Comparison of ENCODE assay signal across 8 cellular contexts in genomic region chr9:33778700-33779351, GRCh38. TPM values are rescaled to one million over a fixed set of nuclear protein-coding genes. Genes with fewer than 3 reads are reported as not detected.
A peak's percentile ranks its signal among the peaks of the same experiment; 100 is the strongest.
DNase-seq lines count a peak whose midpoint lies in the region; ATAC-seq, FAIRE-seq and TF ChIP-seq lines count a peak whose summit lies in the region.

No MANE protein-coding gene starts in this region.

- intact Hi-C loops in MCF 10A (cut with micrococcal nuclease) = loop anchor here (1.0 kb wide), 3 partner anchors 37 to 73 kb away; no protein-coding TSS in a partner anchor

- H3K9me3 Mint-ChIP-seq in MCF 10A (ENCODE audit: unreplicated experiment) = peaks cover 14% of the 10 kb centered on the region

- POLR2A ChIA-PET in MCF 10A (lab: Yijun Ruan, JAX) = interaction anchor here (0.6 to 2.4 kb wide), 10 partner anchors 11 to 304 kb away, joined by 3 to 26 read pairs (median 4); partner anchors contain the start of gene UBE2R2

- H3K9me3 ChIP-seq in HAP-1 = no peaks in the 10 kb centered on the region

- TF ChIP-seq CTCF in MCF 10A (IDR thresholded peaks at IDR 0.05; ENCODE audit: unreplicated experiment) = peak; percentile 60

- H3K27me3 ChIP-seq in HAP-1 (ENCODE audit: low read depth) = no peaks in the 10 kb centered on the region

- peak overlapping the region; percentile 62 for H3K4me3 Mint-ChIP-seq in MCF 10A (ENCODE audit: unreplicated experiment)

- peak; percentile 65 to 74 for DNase-seq in HAP-1 (ENCODE audit: low spot score in 2 of 2)
- DNase-seq in NCI-H1105 (lab: John Stamatoyannopoulos, UW) = peak; percentile 50
- peak in 3 of 5 experiments; percentile 5 to 64 (median 33) for DNase-seq in T-helper 2 cell
- DNase-seq in MCF 10A (ENCODE audit: unreplicated experiment) = peak; percentile 79
- peak; percentile 25 for DNase-seq in stimulated activated CD4-positive, alpha-beta T cell treated with anti-CD3 and anti-CD28 coated beads, Interleukin-2, amount 100 ng/mL, for 4 hours (ENCODE audit: low read depth)

- H3K4me1 ChIP-seq in HAP-1 = no peaks in the 10 kb centered on the region

- H3K27ac Mint-ChIP-seq in MCF 10A (ENCODE audit: low read depth, unreplicated experiment) = peak overlapping the region; percentile 27

- H3K4me1 Mint-ChIP-seq in MCF 10A (ENCODE audit: insufficient read depth, unreplicated experiment) = peaks cover 42% of the 10 kb centered on the region

- ATAC-seq in GM19455 (IDR thresholded peaks at IDR 0.05; ENCODE audit: unreplicated experiment) = no peak

- H3K36me3 ChIP-seq in HAP-1 (replicated peaks) = no peaks in the 10 kb centered on the region

- FAIRE-seq in G401.6 (lab: Jason Lieb, UNC) (peak; percentile 58), islet of Langerhans (lab: Jason Lieb, UNC) (peak; percentile 89)

- H3K4me3 ChIP-seq in HAP-1 = no peak overlapping the region

- no peaks in the 10 kb centered on the region for H3K36me3 Mint-ChIP-seq in MCF 10A (ENCODE audit: insufficient read depth, unreplicated experiment)

- no TSS peak for BruUV-seq in MCF 10A (replicated peaks; lab: Mats Ljungman, UMichigan)

- no peaks in the 10 kb centered on the region for H3K27me3 Mint-ChIP-seq in MCF 10A (ENCODE audit: insufficient read depth, unreplicated experiment)

- in situ Hi-C loops in HAP-1 (cut with MboI; ENCODE audit: low sequenced_read_pairs) = no loop called here

- CTCF ChIA-PET in MCF 10A (lab: Yijun Ruan, JAX) = interaction anchor here (0.6 to 5.2 kb wide), 34 partner anchors 9 to 454 kb away, joined by 3 to 69 read pairs (median 5); partner anchors contain the start of gene PRSS3

RNA-seq across cellular contexts. Expression of gene PRSS3, which starts 16.5 kb away (rescaled TPM):
- total RNA-seq in MCF 10A (2022) = 0.74 and 1.4 TPM in 2 replicates

RNA-seq across cellular contexts. Expression of gene UBE2R2, which starts 38.1 kb away (rescaled TPM):
- 33.8 and 41.6 TPM in 2 replicates for total RNA-seq in MCF 10A (2022)

Comparison
In these comparisons a context has a peak if more than half of its experiments do, and no peak if none do; other contexts are left out.
1. DNase-seq: peak in every context shown above with its lines; median percentile 79 in MCF 10A; 70 in HAP-1; 50 in NCI-H1105; 33 in T-helper 2 cell; 25 in stimulated activated CD4-positive, alpha-beta T cell treated with anti-CD3 and anti-CD28 coated beads, Interleukin-2, amount 100 ng/mL, for 4 hours.